Comparison of ENCODE assay signal across 2 cellular contexts in genomic region chr14:36281309-36281708, GRCh38.
TF ChIP-seq lines count a peak whose summit lies in the region.

No MANE protein-coding gene starts in this region.

TF ChIP-seq in HCT116, 20 proteins besides CTCF, POLR2A, EP300 and RAD21:
- TF ChIP-seq CBX3 (IDR thresholded peaks at IDR 0.05; ENCODE audit: low read depth), result no peak
- TF ChIP-seq EZH2phosphoT487 (IDR thresholded peaks at IDR 0.05; ENCODE audit: borderline replicate concordance), result no peak
- no peak for TF ChIP-seq SRF (IDR thresholded peaks at IDR 0.05; ENCODE audit: low read depth)
- TF ChIP-seq YY1 (IDR thresholded peaks at IDR 0.05; ENCODE audit: extremely low read depth, insufficient replicate concordance, low read depth, low read length), result no peak
- no peak for TF ChIP-seq POLR2AphosphoS5 (IDR thresholded peaks at IDR 0.05; ENCODE audit: low read depth, low read length)
- no peak for TF ChIP-seq REST (IDR thresholded peaks at IDR 0.05; ENCODE audit: low read depth)
- no peak for TF ChIP-seq ZBTB33 (IDR thresholded peaks at IDR 0.05; ENCODE audit: extremely low read depth, insufficient replicate concordance, low read length)
- no peak for TF ChIP-seq JUND (IDR thresholded peaks at IDR 0.05)
- no peak for TF ChIP-seq TCF7L2 (IDR thresholded peaks at IDR 0.05; ENCODE audit: borderline replicate concordance, extremely low read depth, insufficient read depth, insufficient read length)
- no peak for TF ChIP-seq ATF3 (IDR thresholded peaks at IDR 0.05)
- TF ChIP-seq ELF1 (IDR thresholded peaks at IDR 0.05; ENCODE audit: borderline replicate concordance, low read depth), result no peak

TF ChIP-seq in K562, 482 proteins besides CTCF, POLR2A, EP300 and RAD21:
- TF ChIP-seq ZNF143 (CRISPR knock-in tag; IDR thresholded peaks at IDR 0.05) (peak; percentile 65), HNRNPLL (IDR thresholded peaks at IDR 0.05; ENCODE audit: low read depth, low read length, poor library complexity, severe bottlenecking) (peak; percentile 45), YY1 (IDR thresholded peaks at IDR 0.05; ENCODE audit: borderline replicate concordance in 1 of 3, control insufficient read depth in 1 of 3, extremely low read depth in 1 of 3, insufficient read depth in 3 of 3, insufficient read length in 1 of 3, insufficient replicate concordance in 2 of 3, low read depth in 1 of 3, low read length in 2 of 3) (peak in 1 of 3 experiments; percentile 64), ZNF668 (CRISPR knock-in tag; IDR thresholded peaks at IDR 0.05) (no peak), ZNF124 (CRISPR knock-in tag; IDR thresholded peaks at IDR 0.05) (no peak), NFYB (IDR thresholded peaks at IDR 0.05; ENCODE audit: extremely low read depth, insufficient read length) (peak; percentile 37), ZEB2 (IDR thresholded peaks at IDR 0.05) (no peak), ETS1 (conservative IDR thresholded peaks at IDR 0.05; ENCODE audit: control insufficient read depth, low read depth, low read length) (no peak), PRDM10 (IDR thresholded peaks at IDR 0.05; ENCODE audit: partially characterized antibody) (peak; percentile 63), MIER1 (IDR thresholded peaks at IDR 0.05; ENCODE audit: low read depth) (no peak), PTBP1 (IDR thresholded peaks at IDR 0.05; ENCODE audit: low read depth, low read length) (no peak), HCFC1 (IDR thresholded peaks at IDR 0.05; ENCODE audit: low read depth, low read length) (peak; percentile 74), SIX5 (IDR thresholded peaks at IDR 0.05; ENCODE audit: borderline replicate concordance in 1 of 2, insufficient read depth in 1 of 2, low read depth in 1 of 2, low read length in 2 of 2) (peak; percentile 38 to 41; a peak in 3 of 4 replicates)
